ENCODE assay signal across 21 cellular contexts in the genomic region with DNA sequence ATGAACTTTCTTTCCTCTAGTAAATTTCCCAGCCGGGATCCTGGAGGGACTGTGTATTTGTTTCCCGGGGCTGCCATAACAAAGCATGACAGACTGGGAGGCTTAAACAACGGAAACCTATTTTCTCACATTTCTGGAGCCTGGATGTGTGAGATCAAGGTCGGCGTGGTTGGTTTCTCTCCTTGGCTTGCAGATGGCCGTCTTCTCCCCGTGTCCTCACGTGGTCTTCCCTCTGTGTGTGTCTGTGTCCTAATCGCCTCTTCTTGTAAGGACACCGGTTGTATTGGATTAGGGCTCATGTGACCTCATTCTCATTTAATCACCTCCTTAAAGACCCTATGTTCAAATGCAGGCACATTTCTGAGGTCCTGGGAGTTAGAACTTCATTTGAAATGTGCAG.
"Had no signal": no experiment of that assay in that cellular context is flagged by ENCODE, and none has a peak within 500 bp of the region (broad histone marks: within the 10 kb centered on the region; RNA-seq: fewer than 3 reads in every experiment).

No MANE protein-coding gene starts in this region.

- H3K27ac Mint-ChIP-seq: activated CD4-positive, alpha-beta memory T cell treated with anti-CD3 and anti-CD28 coated beads for 36 hours; activated CD4-positive, alpha-beta T cell treated with anti-CD3 and anti-CD28 coated beads for 36 hours; activated naive CD8-positive, alpha-beta T cell; activated T-helper 1 cell treated with anti-CD3 and anti-CD28 coated beads, Interleukin-12 subunit alpha, Interleukin-12 subunit beta, Interleukin-2, Interleukin-4 antibody, amounts not matched to agents 30 ng/mL and 10 ng/mL and 1 ng/mL, durations not matched to agents 14 hours and 24 hours and 36 hours; immature natural killer cell; naive B cell; T-helper 17 cell had no signal

- H3K4me1 ChIP-seq: esophagus squamous epithelium, heart right ventricle, pancreas, tibial artery had no signal

- ATAC-seq: activated CD4-positive, alpha-beta T cell treated with anti-CD3 and anti-CD28 coated beads for 36 hours; heart right ventricle; left ventricle myocardium superior; mucosa of descending colon; pancreas; T-helper 17 cell had no signal

- H3K27me3 Mint-ChIP-seq: activated CD4-positive, alpha-beta T cell treated with anti-CD3 and anti-CD28 coated beads for 36 hours had no signal

- H3K9me3 Mint-ChIP-seq: activated CD4-positive, alpha-beta memory T cell treated with anti-CD3 and anti-CD28 coated beads for 36 hours; activated T-helper 1 cell treated with anti-CD3 and anti-CD28 coated beads, Interleukin-12 subunit alpha, Interleukin-12 subunit beta, Interleukin-2, Interleukin-4 antibody, amounts not matched to agents 30 ng/mL and 10 ng/mL and 1 ng/mL, durations not matched to agents 14 hours and 24 hours and 36 hours; immature natural killer cell; naive B cell had no signal

- H3K36me3 ChIP-seq: esophagus squamous epithelium, heart right ventricle, neutrophil, pancreas, tibial artery had no signal

- H3K4me3 ChIP-seq: esophagus squamous epithelium, heart right ventricle, mucosa of descending colon, pancreas, tibial artery had no signal

- H3K9me3 ChIP-seq: esophagus squamous epithelium, heart right ventricle, mucosa of descending colon, neutrophil, pancreas, tibial artery had no signal

- H3K27me3 ChIP-seq: neutrophil, pancreas, tibial artery had no signal

- DNase-seq: activated CD4-positive, alpha-beta memory T cell treated with anti-CD3 and anti-CD28 coated beads for 36 hours; activated CD4-positive, alpha-beta T cell treated with anti-CD3 and anti-CD28 coated beads for 36 hours; activated gamma-delta T cell treated with Interleukin-2 at 50 U/mL for 16 hours; activated T-cell treated with anti-CD3 and anti-CD28 coated beads for 4 hours; dermis blood vessel endothelial cell; effector memory CD4-positive, alpha-beta T cell; esophagus squamous epithelium; heart right ventricle; immature natural killer cell; left ventricle myocardium superior; mucosa of descending colon; naive B cell; pancreas; stimulated activated CD4-positive, alpha-beta T cell treated with anti-CD3 and anti-CD28 coated beads, Interleukin-12 subunit alpha, Interleukin-12 subunit beta, amount 100 ng/mL, for 4 hours; stimulated activated CD4-positive, alpha-beta T cell treated with anti-CD3 and anti-CD28 coated beads, Interleukin-1b, Interleukin-23, amount 100 ng/mL, for 48 hours; stimulated activated naive CD4-positive, alpha-beta T cell treated with Interleukin-2 at 50 U/mL for 16 hours; T-helper 17 cell had no signal

- H3K4me1 Mint-ChIP-seq: activated CD4-positive, alpha-beta T cell treated with anti-CD3 and anti-CD28 coated beads for 36 hours; immature natural killer cell had no signal

- H3K4me3 Mint-ChIP-seq: activated CD4-positive, alpha-beta memory T cell treated with anti-CD3 and anti-CD28 coated beads for 36 hours; activated CD4-positive, alpha-beta T cell treated with anti-CD3 and anti-CD28 coated beads for 36 hours; activated naive CD8-positive, alpha-beta T cell; activated T-helper 1 cell treated with anti-CD3 and anti-CD28 coated beads, Interleukin-12 subunit alpha, Interleukin-12 subunit beta, Interleukin-2, Interleukin-4 antibody, amounts not matched to agents 30 ng/mL and 10 ng/mL and 1 ng/mL, durations not matched to agents 14 hours and 24 hours and 36 hours; immature natural killer cell; naive B cell; T-helper 17 cell had no signal

- H3K27ac ChIP-seq: esophagus squamous epithelium, heart right ventricle, neutrophil, pancreas, tibial artery had no signal

- H3K36me3 Mint-ChIP-seq: activated CD4-positive, alpha-beta memory T cell treated with anti-CD3 and anti-CD28 coated beads for 36 hours; activated naive CD8-positive, alpha-beta T cell; naive B cell had no signal
